ENCODE assay signal across 1 cellular context in genomic region chr4:1746919-1747602, GRCh38.
A peak's percentile ranks its signal among the peaks of the same experiment; 100 is the strongest.
TF ChIP-seq lines count a peak whose summit lies in the region.

No MANE protein-coding gene starts in this region.

TF ChIP-seq in HepG2, 621 proteins besides CTCF, POLR2A, EP300 and RAD21 (continued from another document and continues in another):
- TF ChIP-seq, protein P1, sequence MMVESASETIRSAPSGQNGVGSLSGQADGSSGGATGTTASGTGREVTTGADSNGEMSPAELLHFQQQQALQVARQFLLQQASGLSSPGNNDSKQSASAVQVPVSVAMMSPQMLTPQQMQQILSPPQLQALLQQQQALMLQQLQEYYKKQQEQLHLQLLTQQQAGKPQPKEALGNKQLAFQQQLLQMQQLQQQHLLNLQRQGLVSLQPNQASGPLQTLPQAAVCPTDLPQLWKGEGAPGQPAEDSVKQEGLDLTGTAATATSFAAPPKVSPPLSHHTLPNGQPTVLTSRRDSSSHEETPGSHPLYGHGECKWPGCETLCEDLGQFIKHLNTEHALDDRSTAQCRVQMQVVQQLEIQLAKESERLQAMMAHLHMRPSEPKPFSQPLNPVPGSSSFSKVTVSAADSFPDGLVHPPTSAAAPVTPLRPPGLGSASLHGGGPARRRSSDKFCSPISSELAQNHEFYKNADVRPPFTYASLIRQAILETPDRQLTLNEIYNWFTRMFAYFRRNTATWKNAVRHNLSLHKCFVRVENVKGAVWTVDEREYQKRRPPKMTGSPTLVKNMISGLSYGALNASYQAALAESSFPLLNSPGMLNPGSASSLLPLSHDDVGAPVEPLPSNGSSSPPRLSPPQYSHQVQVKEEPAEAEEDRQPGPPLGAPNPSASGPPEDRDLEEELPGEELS (CRISPR knock-in tag; IDR thresholded peaks at IDR 0.05) = peak; percentile 78
- TF ChIP-seq RBM39 (IDR thresholded peaks at IDR 0.05; ENCODE audit: low read depth, low read length, poor library complexity, severe bottlenecking) (no peak), HDAC2 (CRISPR knock-in tag; IDR thresholded peaks at IDR 0.05) (peak; percentile 76; the same call in 1 of the 2 replicates), POLR2AphosphoS2 (IDR thresholded peaks at IDR 0.05; ENCODE audit: low read depth, low read length) (no peak), FOSL1 (CRISPR knock-in tag; IDR thresholded peaks at IDR 0.05; ENCODE audit: borderline replicate concordance) (peak; percentile 42; the same call in 1 of the 2 replicates), GTF2F1 (IDR thresholded peaks at IDR 0.05; ENCODE audit: low read length) (no peak), HNRNPL (IDR thresholded peaks at IDR 0.05; ENCODE audit: low read depth, low read length) (peak; percentile 100), NFKBIZ (CRISPR knock-in tag; IDR thresholded peaks at IDR 0.05) (0 out of 2 replicates have a peak, but pooled peaks have one; percentile 33), ELF1 (CRISPR knock-in tag; IDR thresholded peaks at IDR 0.05) (peak; percentile 44; the same call in 1 of the 2 replicates), HNRNPK (IDR thresholded peaks at IDR 0.05; ENCODE audit: low read depth, low read length, poor library complexity, severe bottlenecking) (peak; percentile 65), GTF3A (CRISPR knock-in tag; conservative IDR thresholded peaks at IDR 0.05) (peak; percentile 76; the same call in 1 of the 2 replicates), ZNF503 (CRISPR knock-in tag; IDR thresholded peaks at IDR 0.05) (peak; percentile 70; the same call in 1 of the 2 replicates), DR1 (CRISPR knock-in tag; IDR thresholded peaks at IDR 0.05) (peak; percentile 61; the same call in 1 of the 2 replicates), GZF1 (CRISPR knock-in tag; IDR thresholded peaks at IDR 0.05) (peak; percentile 72), PITX1 (CRISPR knock-in tag; IDR thresholded peaks at IDR 0.05) (no peak; the same call in 1 of the 2 replicates), NFIC (IDR thresholded peaks at IDR 0.05; ENCODE audit: low read length) (no peak), ZNF235 (CRISPR knock-in tag; IDR thresholded peaks at IDR 0.05; ENCODE audit: borderline replicate concordance) (0 out of 2 replicates have a peak, but pooled peaks have one; percentile 23), FIP1L1 (IDR thresholded peaks at IDR 0.05; ENCODE audit: borderline replicate concordance, insufficient read depth, low read depth, low read length) (peak; percentile 70; the same call in 1 of the 2 replicates), ERF (CRISPR knock-in tag; IDR thresholded peaks at IDR 0.05) (no peak; the same call in none of the 2 replicates), SAP130 (CRISPR knock-in tag; IDR thresholded peaks at IDR 0.05; ENCODE audit: low read depth) (peak; percentile 86), GPN1 (CRISPR knock-in tag; IDR thresholded peaks at IDR 0.05; ENCODE audit: borderline replicate concordance) (no peak), ZNF557 (CRISPR knock-in tag; IDR thresholded peaks at IDR 0.05) (0 out of 2 replicates have a peak, but pooled peaks have one; percentile 57), ZNF646 (CRISPR knock-in tag; IDR thresholded peaks at IDR 0.05) (no peak), ZNF180 (CRISPR knock-in tag; IDR thresholded peaks at IDR 0.05; ENCODE audit: borderline replicate concordance, low read depth) (0 out of 2 replicates have a peak, but pooled peaks have one; percentile 43), NR2C2 (CRISPR knock-in tag; IDR thresholded peaks at IDR 0.05; ENCODE audit: borderline replicate concordance) (peak; percentile 72), ZSCAN21 (CRISPR knock-in tag; IDR thresholded peaks at IDR 0.05; ENCODE audit: borderline replicate concordance) (peak; percentile 60), KAT8 (CRISPR knock-in tag; IDR thresholded peaks at IDR 0.05) (peak; percentile 61), TAF15 (IDR thresholded peaks at IDR 0.05; ENCODE audit: low read depth, low read length, poor library complexity, severe bottlenecking) (peak; percentile 77), ZNF331 (CRISPR knock-in tag; IDR thresholded peaks at IDR 0.05) (peak; percentile 32; the same call in 1 of the 2 replicates), ATF7 (IDR thresholded peaks at IDR 0.05) (no peak), ATF7 (CRISPR knock-in tag; IDR thresholded peaks at IDR 0.05) (peak; percentile 74; the same call in 1 of the 2 replicates)
- TF ChIP-seq, protein P2, sequence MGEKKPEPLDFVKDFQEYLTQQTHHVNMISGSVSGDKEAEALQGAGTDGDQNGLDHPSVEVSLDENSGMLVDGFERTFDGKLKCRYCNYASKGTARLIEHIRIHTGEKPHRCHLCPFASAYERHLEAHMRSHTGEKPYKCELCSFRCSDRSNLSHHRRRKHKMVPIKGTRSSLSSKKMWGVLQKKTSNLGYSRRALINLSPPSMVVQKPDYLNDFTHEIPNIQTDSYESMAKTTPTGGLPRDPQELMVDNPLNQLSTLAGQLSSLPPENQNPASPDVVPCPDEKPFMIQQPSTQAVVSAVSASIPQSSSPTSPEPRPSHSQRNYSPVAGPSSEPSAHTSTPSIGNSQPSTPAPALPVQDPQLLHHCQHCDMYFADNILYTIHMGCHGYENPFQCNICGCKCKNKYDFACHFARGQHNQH (CRISPR knock-in tag; IDR thresholded peaks at IDR 0.05) = peak; percentile 22; the same call in 1 of the 2 replicates
- TF ChIP-seq, protein P3, sequence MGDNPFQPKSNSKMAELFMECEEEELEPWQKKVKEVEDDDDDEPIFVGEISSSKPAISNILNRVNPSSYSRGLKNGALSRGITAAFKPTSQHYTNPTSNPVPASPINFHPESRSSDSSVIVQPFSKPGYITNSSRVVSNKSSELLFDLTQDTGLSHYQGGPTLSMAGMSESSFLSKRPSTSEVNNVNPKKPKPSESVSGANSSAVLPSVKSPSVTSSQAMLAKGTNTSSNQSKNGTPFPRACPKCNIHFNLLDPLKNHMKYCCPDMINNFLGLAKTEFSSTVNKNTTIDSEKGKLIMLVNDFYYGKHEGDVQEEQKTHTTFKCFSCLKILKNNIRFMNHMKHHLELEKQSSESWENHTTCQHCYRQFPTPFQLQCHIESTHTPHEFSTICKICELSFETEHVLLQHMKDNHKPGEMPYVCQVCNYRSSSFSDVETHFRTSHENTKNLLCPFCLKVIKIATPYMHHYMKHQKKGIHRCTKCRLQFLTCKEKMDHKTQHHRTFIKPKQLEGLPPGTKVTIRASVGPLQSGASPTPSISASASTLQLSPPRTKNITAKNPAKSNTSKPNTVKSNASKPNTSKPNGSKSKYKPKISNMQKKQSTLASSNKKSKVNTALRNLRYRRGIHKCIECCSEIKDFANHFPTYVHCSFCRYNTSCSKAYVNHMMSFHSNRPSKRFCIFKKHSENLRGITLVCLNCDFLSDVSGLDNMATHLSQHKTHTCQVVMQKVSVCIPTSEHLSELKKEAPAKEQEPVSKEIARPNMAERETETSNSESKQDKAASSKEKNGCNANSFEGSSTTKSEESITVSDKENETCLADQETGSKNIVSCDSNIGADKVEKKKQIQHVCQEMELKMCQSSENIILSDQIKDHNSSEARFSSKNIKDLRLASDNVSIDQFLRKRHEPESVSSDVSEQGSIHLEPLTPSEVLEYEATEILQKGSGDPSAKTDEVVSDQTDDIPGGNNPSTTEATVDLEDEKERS (CRISPR knock-in tag; IDR thresholded peaks at IDR 0.05) = peak; percentile 87; the same call in 1 of the 2 replicates
- TF ChIP-seq, protein P4, sequence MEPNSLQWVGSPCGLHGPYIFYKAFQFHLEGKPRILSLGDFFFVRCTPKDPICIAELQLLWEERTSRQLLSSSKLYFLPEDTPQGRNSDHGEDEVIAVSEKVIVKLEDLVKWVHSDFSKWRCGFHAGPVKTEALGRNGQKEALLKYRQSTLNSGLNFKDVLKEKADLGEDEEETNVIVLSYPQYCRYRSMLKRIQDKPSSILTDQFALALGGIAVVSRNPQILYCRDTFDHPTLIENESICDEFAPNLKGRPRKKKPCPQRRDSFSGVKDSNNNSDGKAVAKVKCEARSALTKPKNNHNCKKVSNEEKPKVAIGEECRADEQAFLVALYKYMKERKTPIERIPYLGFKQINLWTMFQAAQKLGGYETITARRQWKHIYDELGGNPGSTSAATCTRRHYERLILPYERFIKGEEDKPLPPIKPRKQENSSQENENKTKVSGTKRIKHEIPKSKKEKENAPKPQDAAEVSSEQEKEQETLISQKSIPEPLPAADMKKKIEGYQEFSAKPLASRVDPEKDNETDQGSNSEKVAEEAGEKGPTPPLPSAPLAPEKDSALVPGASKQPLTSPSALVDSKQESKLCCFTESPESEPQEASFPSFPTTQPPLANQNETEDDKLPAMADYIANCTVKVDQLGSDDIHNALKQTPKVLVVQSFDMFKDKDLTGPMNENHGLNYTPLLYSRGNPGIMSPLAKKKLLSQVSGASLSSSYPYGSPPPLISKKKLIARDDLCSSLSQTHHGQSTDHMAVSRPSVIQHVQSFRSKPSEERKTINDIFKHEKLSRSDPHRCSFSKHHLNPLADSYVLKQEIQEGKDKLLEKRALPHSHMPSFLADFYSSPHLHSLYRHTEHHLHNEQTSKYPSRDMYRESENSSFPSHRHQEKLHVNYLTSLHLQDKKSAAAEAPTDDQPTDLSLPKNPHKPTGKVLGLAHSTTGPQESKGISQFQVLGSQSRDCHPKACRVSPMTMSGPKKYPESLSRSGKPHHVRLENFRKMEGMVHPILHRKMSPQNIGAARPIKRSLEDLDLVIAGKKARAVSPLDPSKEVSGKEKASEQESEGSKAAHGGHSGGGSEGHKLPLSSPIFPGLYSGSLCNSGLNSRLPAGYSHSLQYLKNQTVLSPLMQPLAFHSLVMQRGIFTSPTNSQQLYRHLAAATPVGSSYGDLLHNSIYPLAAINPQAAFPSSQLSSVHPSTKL (CRISPR knock-in tag; IDR thresholded peaks at IDR 0.05) = peak; percentile 70
- TF ChIP-seq, protein P5, sequence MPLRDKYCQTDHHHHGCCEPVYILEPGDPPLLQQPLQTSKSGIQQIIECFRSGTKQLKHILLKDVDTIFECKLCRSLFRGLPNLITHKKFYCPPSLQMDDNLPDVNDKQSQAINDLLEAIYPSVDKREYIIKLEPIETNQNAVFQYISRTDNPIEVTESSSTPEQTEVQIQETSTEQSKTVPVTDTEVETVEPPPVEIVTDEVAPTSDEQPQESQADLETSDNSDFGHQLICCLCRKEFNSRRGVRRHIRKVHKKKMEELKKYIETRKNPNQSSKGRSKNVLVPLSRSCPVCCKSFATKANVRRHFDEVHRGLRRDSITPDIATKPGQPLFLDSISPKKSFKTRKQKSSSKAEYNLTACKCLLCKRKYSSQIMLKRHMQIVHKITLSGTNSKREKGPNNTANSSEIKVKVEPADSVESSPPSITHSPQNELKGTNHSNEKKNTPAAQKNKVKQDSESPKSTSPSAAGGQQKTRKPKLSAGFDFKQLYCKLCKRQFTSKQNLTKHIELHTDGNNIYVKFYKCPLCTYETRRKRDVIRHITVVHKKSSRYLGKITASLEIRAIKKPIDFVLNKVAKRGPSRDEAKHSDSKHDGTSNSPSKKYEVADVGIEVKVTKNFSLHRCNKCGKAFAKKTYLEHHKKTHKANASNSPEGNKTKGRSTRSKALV (CRISPR knock-in tag; IDR thresholded peaks at IDR 0.05) = peak; percentile 69; the same call in 1 of the 2 replicates
- TF ChIP-seq, protein P6, sequence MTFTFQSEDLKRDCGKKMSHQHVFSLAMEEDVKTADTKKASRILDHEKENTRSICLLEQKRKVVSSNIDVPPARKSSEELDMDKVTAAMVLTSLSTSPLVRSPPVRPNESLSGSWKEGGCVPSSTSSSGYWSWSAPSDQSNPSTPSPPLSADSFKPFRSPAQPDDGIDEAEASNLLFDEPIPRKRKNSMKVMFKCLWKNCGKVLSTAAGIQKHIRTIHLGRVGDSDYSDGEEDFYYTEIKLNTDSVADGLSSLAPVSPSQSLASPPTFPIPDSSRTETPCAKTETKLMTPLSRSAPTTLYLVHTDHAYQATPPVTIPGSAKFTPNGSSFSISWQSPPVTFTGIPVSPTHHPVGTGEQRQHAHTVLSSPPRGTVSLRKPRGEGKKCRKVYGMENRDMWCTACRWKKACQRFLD (CRISPR knock-in tag; IDR thresholded peaks at IDR 0.05; ENCODE audit: borderline replicate concordance) = no peak
